ENCODE assay signal across 8 cellular contexts in genomic region chr11:126303623-126304456, GRCh38. TPM values are rescaled to one million over a fixed set of nuclear protein-coding genes. Genes with fewer than 3 reads are reported as not detected.
DNase-seq lines count a peak whose midpoint lies in the region; ATAC-seq and TF ChIP-seq lines count a peak whose summit lies in the region.

Gene DCPS, plus strand, starts transcription at chr11:126304060. Its CDS starts 21 bp downstream, at chr11:126304081.

- no peaks in the 10 kb centered on the region for H3K36me3 ChIP-seq in kidney epithelial cell (ENCODE audit: control insufficient read depth, insufficient read depth, low read length)

- peak within 1 kb of the TSS; percentile 64 for H3K4me3 ChIP-seq in kidney epithelial cell (ENCODE audit: low read depth, low read length)

- peak; percentile 84 for ATAC-seq in GM19043 (IDR thresholded peaks at IDR 0.05; ENCODE audit: low read depth, unreplicated experiment)
- peak; percentile 90 for ATAC-seq in HG03354 (IDR thresholded peaks at IDR 0.05; ENCODE audit: poor library complexity, severe bottlenecking, unreplicated experiment)

- DNase-seq in AML-193 (lab: John Stamatoyannopoulos, UW) (peak; percentile 82 to 83), NCI-H510A (lab: John Stamatoyannopoulos, UW) (peak; percentile 77), cerebellum (ENCODE audit: low spot score) (peak; percentile 95), kidney epithelial cell (ENCODE audit: low read depth) (no peak)
- peak; percentile 77 for DNase-seq in activated CD4-positive, alpha-beta T cell treated with anti-CD3 and anti-CD28 coated beads for 1 hour
- peak; percentile 73 to 82 for DNase-seq in stimulated activated CD4-positive, alpha-beta T cell treated with anti-CD3 and anti-CD28 coated beads, Interleukin-15, amount 100 ng/mL, for 48 hours (ENCODE audit: low read depth in 2 of 2)

- H3K27me3 ChIP-seq in kidney epithelial cell (ENCODE audit: control insufficient read depth, insufficient read depth, low read length): no peaks in the 10 kb centered on the region

- no peak for TF ChIP-seq CTCF in kidney epithelial cell (IDR thresholded peaks at IDR 0.05; ENCODE audit: insufficient read depth, low read length, poor library complexity, severe bottlenecking)

RNA-seq across cellular contexts. Expression of gene DCPS, which starts in this region (rescaled TPM):
- total RNA-seq in cerebellum (4.5 TPM), kidney epithelial cell (15.0 and 15.8 TPM in 2 replicates)
